Comparison of ENCODE assay signal across 11 cellular contexts in the genomic region with DNA sequence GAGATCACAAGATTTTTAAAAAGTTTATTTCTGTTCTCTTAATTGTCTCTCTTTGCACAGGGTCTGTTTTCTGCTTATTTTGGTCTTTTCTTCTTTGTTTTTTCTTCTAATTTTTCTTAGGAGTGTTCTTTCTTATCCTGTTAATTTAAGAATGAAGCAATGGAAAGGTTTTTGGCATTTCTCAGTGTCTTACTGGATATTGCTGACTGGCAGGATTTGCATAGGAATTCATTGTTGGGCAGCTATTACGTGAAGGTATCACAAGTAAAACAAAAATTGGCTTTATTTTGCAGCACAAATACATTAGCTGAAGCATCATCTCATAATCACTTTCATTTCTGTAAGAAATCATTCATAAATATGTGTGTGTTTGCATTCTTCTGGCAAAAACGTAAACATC.
"Had no signal": no experiment of that assay in that cellular context is flagged by ENCODE, and none has a peak within 500 bp of the region (broad histone marks: within the 10 kb centered on the region; RNA-seq: fewer than 3 reads in every experiment).

No MANE protein-coding gene starts in this region.

- H3K4me1 ChIP-seq: HAP-1 had no signal

- H2AFZ ChIP-seq: GM23248, GM23338 had no signal

- H3K9ac ChIP-seq: GM23248 had no signal

- FAIRE-seq: H1, H54 had no signal

- H3K36me3 ChIP-seq: HAP-1 had no signal

- H3K4me3 ChIP-seq: GM23248, GM23338, HAP-1 had no signal

- H3K27ac Mint-ChIP-seq: GM23338, H9, HFFc6 had no signal

- ATAC-seq: GM23338, HCT116 had no signal

- H3K4me3 Mint-ChIP-seq: GM23338, H9, HFFc6 had no signal

- H3K27ac ChIP-seq: GM23248 had no signal

- H3K4me2 ChIP-seq: GM23338 had no signal

- DNase-seq: GM23248, GOT3, H7, H9, HCEC 1CT, HFFc6 had no signal

- H3K4me1 Mint-ChIP-seq: GM23338, H9 had no signal

- H3K9me3 ChIP-seq: HAP-1 had no signal
